Comparison of ENCODE assay signal across 9 cellular contexts in genomic region chr19:17391371-17392151, GRCh38. TPM values are rescaled to one million over a fixed set of nuclear protein-coding genes. Genes with fewer than 3 reads are reported as not detected.
DNase-seq lines count a peak whose midpoint lies in the region; ATAC-seq and TF ChIP-seq lines count a peak whose summit lies in the region.
"Had no signal": no experiment of that assay in that cellular context is flagged by ENCODE, and none has a peak within 500 bp of the region (broad histone marks: within the 10 kb centered on the region; RNA-seq: fewer than 3 reads in every experiment).

No MANE protein-coding gene starts in this region.

- TF ChIP-seq CTCF in right lobe of liver (IDR thresholded peaks at IDR 0.05) = no peak

- no peaks in the 10 kb centered on the region for H3K9me3 Mint-ChIP-seq in activated naive CD8-positive, alpha-beta T cell treated with anti-CD3 and anti-CD28 coated beads for 36 hours

- H3K27me3 ChIP-seq in right lobe of liver = no peaks in the 10 kb centered on the region

- peak in 1 of 4 donors; percentile 8 for ATAC-seq in right lobe of liver
- no peak for ATAC-seq in GM19035 (IDR thresholded peaks at IDR 0.05; ENCODE audit: unreplicated experiment)
- ATAC-seq in HG03196 (IDR thresholded peaks at IDR 0.05; ENCODE audit: unreplicated experiment) = no peak

- no peak overlapping the region for H3K27ac Mint-ChIP-seq in activated naive CD8-positive, alpha-beta T cell treated with anti-CD3 and anti-CD28 coated beads for 36 hours

- TF ChIP-seq POLR2A in right lobe of liver (IDR thresholded peaks at IDR 0.05) = no peak

- H3K36me3 ChIP-seq in right lobe of liver = no peaks in the 10 kb centered on the region

- H3K4me1 Mint-ChIP-seq in activated naive CD8-positive, alpha-beta T cell treated with anti-CD3 and anti-CD28 coated beads for 36 hours = peaks cover 17% of the 10 kb centered on the region

- peak overlapping the region; percentile 3 to 25 (median 20) for H3K4me3 ChIP-seq in right lobe of liver

- intact Hi-C loops in right lobe of liver (cut with DNase I) = loop anchor here in 1 of 2 donors (10.0 kb wide), 1 partner anchor 63 kb away; no protein-coding TSS in a partner anchor

- WGBS in right lobe of liver (ENCODE audit: insufficient coverage, low coverage, low lambda C conversion rate, missing lambda C conversion rate) = 10% methylated on average over 18 of the region's 26 CpGs

- no peak overlapping the region for H3K27ac ChIP-seq in right lobe of liver

- no peaks in the 10 kb centered on the region for H3K9me3 ChIP-seq in right lobe of liver

- DNase-seq in GDM1 (lab: John Stamatoyannopoulos, UW) (peak; percentile 45), HuH-7 (ENCODE audit: low spot score) (peak; percentile 59), right lobe of liver (no peak), AG08395 (ENCODE audit: low spot score) (no peak), NCI-H2107 (lab: John Stamatoyannopoulos, UW) (no peak)
- DNase-seq in activated naive CD8-positive, alpha-beta T cell treated with anti-CD3 and anti-CD28 coated beads for 36 hours = no peak

- H3K36me3 Mint-ChIP-seq in activated naive CD8-positive, alpha-beta T cell treated with anti-CD3 and anti-CD28 coated beads for 36 hours = peaks cover 3% of the 10 kb centered on the region

- peaks cover 0 to 5% (median 1%) of the 10 kb centered on the region in 4 donors for H3K4me1 ChIP-seq in right lobe of liver

- peak overlapping the region; percentile 67 for H3K4me3 Mint-ChIP-seq in activated naive CD8-positive, alpha-beta T cell treated with anti-CD3 and anti-CD28 coated beads for 36 hours

- H3K27me3 Mint-ChIP-seq in activated naive CD8-positive, alpha-beta T cell treated with anti-CD3 and anti-CD28 coated beads for 36 hours = peaks cover 9% of the 10 kb centered on the region

RNA-seq across cellular contexts. Expression of gene CCDC194, which starts 2.4 kb away (rescaled TPM):
- total RNA-seq in activated naive CD8-positive, alpha-beta T cell treated with anti-CD3 and anti-CD28 coated beads for 36 hours = 1 to 10 TPM in 1 of 2 experiments, under 1 TPM in 1; 0.96 to 1.6 TPM
- total RNA-seq in right lobe of liver = 1 to 10 TPM in 1 of 6 experiments, under 1 TPM in 3, not detected in 2; 0.26 to 1.2 (median 0.36) TPM

RNA-seq across cellular contexts. Expression of gene BST2, which starts 13.9 kb away (rescaled TPM):
- total RNA-seq in activated naive CD8-positive, alpha-beta T cell treated with anti-CD3 and anti-CD28 coated beads for 36 hours = 10 to 100 TPM; 92.6 to 98.6 TPM
- total RNA-seq in right lobe of liver = 100 to 1,000 TPM in 3 of 6 experiments, 10 to 100 TPM in 3; 78.2 to 157 (median 96.2) TPM

RNA-seq across cellular contexts. Expression of gene PLVAP, which starts 14.4 kb away (rescaled TPM):
- not detected for total RNA-seq in activated naive CD8-positive, alpha-beta T cell treated with anti-CD3 and anti-CD28 coated beads for 36 hours
- total RNA-seq in right lobe of liver = 10 to 100 TPM in 1 of 6 experiments, 1 to 10 TPM in 4, under 1 TPM in 1; 0.78 to 16.6 (median 4.1) TPM
- total RNA-seq: T-helper 2 cell treated with Interferon-gamma antibody and Interleukin-4, amounts not matched to agents 100 ng/mL and 5 ng/mL, for 36 hours had no signal

RNA-seq across cellular contexts. Expression of gene MVB12A, which starts 28.3 kb away (rescaled TPM):
- total RNA-seq in activated naive CD8-positive, alpha-beta T cell treated with anti-CD3 and anti-CD28 coated beads for 36 hours = 10 to 100 TPM; 26.4 to 27.4 TPM
- 10 to 100 TPM; 13.5 to 38.0 (median 15.8) TPM for total RNA-seq in right lobe of liver

RNA-seq across cellular contexts. Expression of gene GTPBP3, which starts 54.2 kb away (rescaled TPM):
- total RNA-seq in activated naive CD8-positive, alpha-beta T cell treated with anti-CD3 and anti-CD28 coated beads for 36 hours = 10 to 100 TPM; 49.0 to 49.6 TPM
- total RNA-seq in right lobe of liver = 10 to 100 TPM; 10.3 to 23.6 (median 13.6) TPM

Comparison
In these comparisons a context has a peak if more than half of its experiments do, and no peak if none do; other contexts are left out.
1. DNase-seq: peak in GDM1 (single experiment) and HuH-7 (single experiment); none in activated naive CD8-positive, alpha-beta T cell treated with anti-CD3 and anti-CD28 coated beads for 36 hours (single experiment), right lobe of liver (0 of 3), AG08395 (single experiment) and NCI-H2107 (single experiment).